In genomic region chr15:63576441-63576840, GRCh38 we compare ENCODE assay signal across 26 cellular contexts. TPM values are rescaled to one million over a fixed set of nuclear protein-coding genes. Genes with fewer than 3 reads are reported as not detected.
DNase-seq lines count a peak whose midpoint lies in the region; ATAC-seq, FAIRE-seq and TF ChIP-seq lines count a peak whose summit lies in the region.
"Had no signal": no experiment of that assay in that cellular context is flagged by ENCODE, and none has a peak within 500 bp of the region (broad histone marks: within the 10 kb centered on the region; RNA-seq: fewer than 3 reads in every experiment).

No MANE protein-coding gene starts in this region.

- no peak for DNase-seq in activated naive CD8-positive, alpha-beta T cell treated with anti-CD3 and anti-CD28 coated beads for 36 hours
- no peak for DNase-seq in T-cell
- DNase-seq in endothelial cell of umbilical vein (ENCODE audit: low read depth, low spot score), result peak; percentile 32
- DNase-seq in cerebellum (ENCODE audit: low spot score), result no peak
- DNase-seq in KG1 (lab: John Stamatoyannopoulos, UW), result no peak
- no peak for DNase-seq in mucosa of gallbladder (ENCODE audit: low spot score)
- DNase-seq: activated CD4-positive, alpha-beta T cell treated with anti-CD3 and anti-CD28 coated beads, Interleukin-2, amount 50 U/mL, for 1 hour; activated naive CD8-positive, alpha-beta T cell treated with anti-CD3 and anti-CD28 coated beads, Interleukin-2, amount 10 ng/mL, durations not matched to agents 7 days and 5 days; central memory CD4-positive, alpha-beta T cell; dorsolateral prefrontal cortex; glutamatergic neuron; MV-4-11; naive thymus-derived CD4-positive, alpha-beta T cell; NCI-H1436 treated with DMSO at 0.1 percent for 48 hours; ovary; stimulated activated CD4-positive, alpha-beta T cell treated with anti-CD3 and anti-CD28 coated beads, Interleukin-2, amount 100 ng/mL, for 48 hours; T-helper 9 cell; trophoblast cell; WERI-Rb-1 had no signal

- no TSS peak for BruUV-seq in endothelial cell of umbilical vein (replicated peaks; lab: Mats Ljungman, UMichigan)

- TF ChIP-seq POLR2A in endothelial cell of umbilical vein (IDR thresholded peaks at IDR 0.05; ENCODE audit: low read depth, low read length), result no peak

- no peaks in the 10 kb centered on the region for H3K27me3 Mint-ChIP-seq in activated naive CD8-positive, alpha-beta T cell
- H3K27me3 Mint-ChIP-seq in activated naive CD8-positive, alpha-beta T cell treated with anti-CD3 and anti-CD28 coated beads for 36 hours, result no peaks in the 10 kb centered on the region
- H3K27me3 Mint-ChIP-seq in T-cell, result no peaks in the 10 kb centered on the region
- H3K27me3 Mint-ChIP-seq: activated naive CD8-positive, alpha-beta T cell treated with anti-CD3 and anti-CD28 coated beads, Interleukin-2, amount 10 ng/mL, durations not matched to agents 7 days and 5 days; naive thymus-derived CD4-positive, alpha-beta T cell had no signal

- H3K4me1 Mint-ChIP-seq in activated naive CD8-positive, alpha-beta T cell (ENCODE audit: low read depth), result peaks cover 6% of the 10 kb centered on the region
- H3K4me1 Mint-ChIP-seq in activated naive CD8-positive, alpha-beta T cell treated with anti-CD3 and anti-CD28 coated beads for 36 hours, result peaks cover 11% of the 10 kb centered on the region
- H3K4me1 Mint-ChIP-seq in T-cell, result peaks cover 6 to 20% (median 11%) of the 10 kb centered on the region in 3 donors

- H3K79me2 ChIP-seq in endothelial cell of umbilical vein (ENCODE audit: control insufficient read depth, insufficient read depth, low read length), result no peaks in the 10 kb centered on the region

- H3K27ac Mint-ChIP-seq in activated naive CD8-positive, alpha-beta T cell, result peak overlapping the region; percentile 35
- H3K27ac Mint-ChIP-seq in activated naive CD8-positive, alpha-beta T cell treated with anti-CD3 and anti-CD28 coated beads for 36 hours, result no peak overlapping the region
- H3K27ac Mint-ChIP-seq in T-cell, result peak overlapping the region; percentile 32 to 74
- H3K27ac Mint-ChIP-seq: activated naive CD8-positive, alpha-beta T cell treated with anti-CD3 and anti-CD28 coated beads, Interleukin-2, amount 10 ng/mL, durations not matched to agents 7 days and 5 days; activated T-helper 2 cell treated with anti-CD3 and anti-CD28 coated beads, Interferon-gamma antibody, Interleukin-2, Interleukin-4, amounts not matched to agents 10 μg/mL and 5 μg/mL and 100 μg/mL, durations not matched to agents 14 hours and 24 hours and 36 hours had no signal

- H3K4me3 ChIP-seq in endothelial cell of umbilical vein (replicated peaks in 1 of 3; ENCODE audit: insufficient read depth in 1 of 3, low read depth in 1 of 3, low read length in 3 of 3), result no peak overlapping the region
- H3K4me3 ChIP-seq: BLaER1, dorsolateral prefrontal cortex, ovary, right atrium auricular region had no signal

- no peaks in the 10 kb centered on the region for H3K36me3 ChIP-seq in endothelial cell of umbilical vein (ENCODE audit: control insufficient read depth in 2 of 2, extremely low read depth in 1 of 2, insufficient read depth in 2 of 2, low read length in 2 of 2)
- H3K36me3 ChIP-seq: ovary had no signal

- H2AFZ ChIP-seq in endothelial cell of umbilical vein (ENCODE audit: low read depth, low read length), result no peak overlapping the region

- H3K36me3 Mint-ChIP-seq in activated naive CD8-positive, alpha-beta T cell, result peaks cover 9% of the 10 kb centered on the region
- H3K36me3 Mint-ChIP-seq in activated naive CD8-positive, alpha-beta T cell treated with anti-CD3 and anti-CD28 coated beads for 36 hours, result peaks cover 15% of the 10 kb centered on the region
- H3K36me3 Mint-ChIP-seq in T-cell, result peaks cover 55% of the 10 kb centered on the region

- intact Hi-C loops in endothelial cell of umbilical vein (cut with micrococcal nuclease), result no loop called here

- ATAC-seq in T-cell (replicated peaks in 1 of 4), result no peak
- ATAC-seq in HG02678 (IDR thresholded peaks at IDR 0.05; ENCODE audit: unreplicated experiment), result no peak
- ATAC-seq: naive thymus-derived CD4-positive, alpha-beta T cell had no signal

- H3K9me1 ChIP-seq in endothelial cell of umbilical vein (replicated peaks; ENCODE audit: control insufficient read depth, extremely low read depth, insufficient read depth, low read length), result no peaks in the 10 kb centered on the region

- no peaks in the 10 kb centered on the region for H3K9me3 Mint-ChIP-seq in activated naive CD8-positive, alpha-beta T cell (ENCODE audit: low read depth)
- no peaks in the 10 kb centered on the region for H3K9me3 Mint-ChIP-seq in activated naive CD8-positive, alpha-beta T cell treated with anti-CD3 and anti-CD28 coated beads for 36 hours
- H3K9me3 Mint-ChIP-seq in T-cell, result no peaks in the 10 kb centered on the region
- H3K9me3 Mint-ChIP-seq: activated naive CD8-positive, alpha-beta T cell treated with anti-CD3 and anti-CD28 coated beads, Interleukin-2, amount 10 ng/mL, durations not matched to agents 7 days and 5 days; activated T-helper 2 cell treated with anti-CD3 and anti-CD28 coated beads, Interferon-gamma antibody, Interleukin-2, Interleukin-4, amounts not matched to agents 10 μg/mL and 5 μg/mL and 100 μg/mL, durations not matched to agents 14 hours and 24 hours and 36 hours; naive thymus-derived CD4-positive, alpha-beta T cell had no signal

- no peak overlapping the region for H3K9ac ChIP-seq in endothelial cell of umbilical vein (replicated peaks; ENCODE audit: extremely low read depth, insufficient read depth, low read length)
- H3K9ac ChIP-seq: BLaER1 had no signal

- H3K27me3 ChIP-seq in endothelial cell of umbilical vein (ENCODE audit: control insufficient read depth in 2 of 2, insufficient read depth in 2 of 2, low read length in 2 of 2), result no peaks in the 10 kb centered on the region
- H3K27me3 ChIP-seq: BLaER1, dorsolateral prefrontal cortex, ovary, right atrium auricular region had no signal

- H3K4me1 ChIP-seq in endothelial cell of umbilical vein (ENCODE audit: control insufficient read depth, extremely low read depth, insufficient read depth, low read length), result peaks cover 7% of the 10 kb centered on the region
- H3K4me1 ChIP-seq: BLaER1 had no signal

- no peak overlapping the region for H3K4me3 Mint-ChIP-seq in activated naive CD8-positive, alpha-beta T cell
- H3K4me3 Mint-ChIP-seq in activated naive CD8-positive, alpha-beta T cell treated with anti-CD3 and anti-CD28 coated beads for 36 hours, result no peak overlapping the region
- no peak overlapping the region for H3K4me3 Mint-ChIP-seq in T-cell
- H3K4me3 Mint-ChIP-seq: activated naive CD8-positive, alpha-beta T cell treated with anti-CD3 and anti-CD28 coated beads, Interleukin-2, amount 10 ng/mL, durations not matched to agents 7 days and 5 days; naive thymus-derived CD4-positive, alpha-beta T cell had no signal

- no peak overlapping the region for H3K27ac ChIP-seq in endothelial cell of umbilical vein (ENCODE audit: insufficient read depth, low read depth, low read length)
- H3K27ac ChIP-seq: BLaER1, dorsolateral prefrontal cortex, HL-60, ovary, right atrium auricular region, WERI-Rb-1 had no signal

- no peak overlapping the region for H3K4me2 ChIP-seq in endothelial cell of umbilical vein (ENCODE audit: insufficient read depth, low read length)
- H3K4me2 ChIP-seq: BLaER1 had no signal

- FAIRE-seq in endothelial cell of umbilical vein (lab: Jason Lieb, UNC), result no peak
- FAIRE-seq: keratinocyte had no signal

- H4K20me1 ChIP-seq in endothelial cell of umbilical vein (replicated peaks; ENCODE audit: control insufficient read depth, extremely low read depth, insufficient read depth, low read length), result no peaks in the 10 kb centered on the region

- H3K9me3 ChIP-seq in endothelial cell of umbilical vein (replicated peaks; ENCODE audit: control insufficient read depth, insufficient read depth, low read length), result no peaks in the 10 kb centered on the region
- H3K9me3 ChIP-seq: BLaER1, ovary, right atrium auricular region had no signal

- dilution Hi-C loops in endothelial cell of umbilical vein (cut with MboI; ENCODE audit: extremely low pct_ligation_motif_present, low sequenced_read_pairs), result no loop called here

- CTCF ChIA-PET in T-cell (lab: Charles Lee) (interaction anchor here in 1 of 2 donors (1.0 kb wide), 1 partner anchor 34 kb away, joined by 3 read pairs; no protein-coding TSS in a partner anchor), endothelial cell of umbilical vein (lab: Charles Lee) (interaction anchor here (0.7 to 1.5 kb wide), 4 partner anchors 10 to 89 kb away, joined by 3 to 7 read pairs (median 5); no protein-coding TSS in a partner anchor)

- no peak for TF ChIP-seq CTCF in endothelial cell of umbilical vein (IDR thresholded peaks at IDR 0.05; ENCODE audit: extremely low read depth in 1 of 2, insufficient read depth in 1 of 2, low read depth in 1 of 2, low read length in 2 of 2)

- POLR2A ChIA-PET in T-cell (lab: Charles Lee), result no interaction called here
- POLR2A ChIA-PET in endothelial cell of umbilical vein (lab: Charles Lee), result no interaction called here

TF ChIP-seq in endothelial cell of umbilical vein, 7 proteins besides CTCF, POLR2A, EP300 and RAD21 (continues in another document):
- TF ChIP-seq POLR2AphosphoS5 (IDR thresholded peaks at IDR 0.05; ENCODE audit: insufficient read depth, low read depth, low read length) (no peak), FOS (IDR thresholded peaks at IDR 0.05; ENCODE audit: borderline replicate concordance, insufficient read depth, low read length) (no peak), GATA2 (IDR thresholded peaks at IDR 0.05; ENCODE audit: insufficient read depth, insufficient read length, low read depth, low read length) (no peak), MYC (IDR thresholded peaks at IDR 0.05; ENCODE audit: low read depth, low read length) (no peak), JUN (IDR thresholded peaks at IDR 0.05; ENCODE audit: borderline replicate concordance, insufficient read depth, insufficient read length, low read depth) (no peak)
- TF ChIP-seq, protein P1, sequence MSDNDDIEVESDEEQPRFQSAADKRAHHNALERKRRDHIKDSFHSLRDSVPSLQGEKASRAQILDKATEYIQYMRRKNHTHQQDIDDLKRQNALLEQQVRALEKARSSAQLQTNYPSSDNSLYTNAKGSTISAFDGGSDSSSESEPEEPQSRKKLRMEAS (IDR thresholded peaks at IDR 0.05; ENCODE audit: insufficient read depth, insufficient read length), result no peak

RNA-seq across cellular contexts. Expression of gene FBXL22, which starts 20.7 kb away (rescaled TPM):
- total RNA-seq in activated naive CD8-positive, alpha-beta T cell treated with anti-CD3 and anti-CD28 coated beads for 36 hours, result under 1 TPM; 0.52 to 0.76 TPM
- total RNA-seq in T-cell (1 to 10 TPM in 4 of 5 donors, under 1 TPM in 1; 0.75 to 2.0 (median 1.5) TPM), endothelial cell of umbilical vein (not detected in 2 replicates), cerebellum (0.64 TPM), mucosa of gallbladder (58.4 TPM)
- polyA plus RNA-seq in endothelial cell of umbilical vein, result 0.06 and 0.13 TPM in 2 replicates
- polyA plus RNA-seq in endothelial cell of umbilical vein (2011; cell fraction: cytosol; rRNA removed), result 0.06 and 0.13 TPM in 2 replicates
- polyA plus RNA-seq in endothelial cell of umbilical vein (2011; cell fraction: nucleus; rRNA removed), result 0.14 and 0.15 TPM in 2 replicates
- 0.17 TPM in 1 of 2 replicates, not detected in the other for polyA plus RNA-seq in endothelial cell of umbilical vein (2012)
- 0.27 TPM in 1 of 2 replicates, not detected in the other for polyA minus RNA-seq in endothelial cell of umbilical vein
- polyA minus RNA-seq in endothelial cell of umbilical vein (2011; cell fraction: cytosol; rRNA and poly(A)+ RNA removed), result 0.51 TPM
- polyA minus RNA-seq in endothelial cell of umbilical vein (2011; cell fraction: nucleus; rRNA and poly(A)+ RNA removed), result 0.67 and 0.72 TPM in 2 replicates

Comparison
In these comparisons a context has a peak if more than half of its experiments do, and no peak if none do; other contexts are left out.
1. RNA of gene FBXL22, which starts 20.7 kb away (total RNA-seq): 58.4 TPM in mucosa of gallbladder (single experiment); 0.75 to 2.0 TPM in T-cell, 0.52 to 0.76 TPM in activated naive CD8-positive, alpha-beta T cell treated with anti-CD3 and anti-CD28 coated beads for 36 hours, 0.64 TPM in cerebellum (single experiment) and not detected in endothelial cell of umbilical vein; every median in the first group is over 10 times any median in the second.